ENCODE assay signal across 14 cellular contexts in the genomic region with DNA sequence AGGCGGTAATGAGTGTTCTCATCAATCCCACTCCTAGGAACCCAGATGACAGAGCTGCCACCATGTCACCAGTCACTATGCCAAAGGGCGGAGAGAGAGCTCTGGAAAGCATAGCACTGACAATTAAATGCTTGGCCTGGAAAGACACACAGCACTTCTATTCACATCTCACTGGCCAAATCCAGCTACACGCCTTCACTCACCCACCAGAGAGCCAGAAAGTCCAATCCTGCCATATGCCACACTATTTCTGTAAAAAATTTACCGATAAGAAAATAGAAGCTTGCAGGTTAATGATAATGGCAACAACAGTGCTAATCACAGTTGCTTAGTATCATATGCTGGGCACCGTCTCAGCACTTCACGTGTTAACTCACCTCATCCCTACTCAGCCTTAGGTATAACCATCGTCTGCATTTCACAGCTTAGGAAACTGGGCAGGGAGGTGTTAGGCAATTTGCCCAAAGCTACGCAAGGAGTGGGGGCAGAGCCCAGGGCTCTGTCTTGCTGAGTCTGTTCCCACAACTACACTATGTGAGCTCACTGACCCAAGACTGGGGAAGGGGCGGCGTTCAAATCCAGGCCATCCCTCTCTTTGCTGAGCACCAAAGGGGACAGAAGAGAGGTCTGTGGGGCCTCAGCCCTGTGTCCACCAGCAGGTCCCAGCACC. TPM values are rescaled to one million over a fixed set of nuclear protein-coding genes. Genes with fewer than 3 reads are reported as not detected.
DNase-seq lines count a peak whose midpoint lies in the region; FAIRE-seq lines count a peak whose summit lies in the region.
"Had no signal": no experiment of that assay in that cellular context is flagged by ENCODE, and none has a peak within 500 bp of the region (broad histone marks: within the 10 kb centered on the region; RNA-seq: fewer than 3 reads in every experiment).

No MANE protein-coding gene starts in this region.

- peak; percentile 27 for FAIRE-seq in islet of Langerhans (lab: Jason Lieb, UNC)
- FAIRE-seq: GM12892 had no signal

- peaks cover 0 to 4% of the 10 kb centered on the region in 2 donors for H3K36me3 Mint-ChIP-seq in CD4-positive, alpha-beta memory T cell

- no peak overlapping the region for H3K4me3 ChIP-seq in CD4-positive, alpha-beta memory T cell (ENCODE audit: low read length in 2 of 2)
- H3K4me3 ChIP-seq: MG63 had no signal

- peaks cover 20 to 44% (median 21%) of the 10 kb centered on the region in 4 donors for H3K4me1 Mint-ChIP-seq in CD4-positive, alpha-beta memory T cell

- CTCF ChIA-PET in CD4-positive, alpha-beta memory T cell (lab: Charles Lee; ENCODE audit: partially characterized antibody), result interaction anchor here (0.7 to 1.9 kb wide), 4 partner anchors 8 to 62 kb away, joined by 3 to 5 read pairs (median 3); no protein-coding TSS in a partner anchor

- peak; percentile 41 for DNase-seq in NCI-H1694 (lab: John Stamatoyannopoulos, UW)
- DNase-seq in caudate nucleus (lab: John Stamatoyannopoulos, UW), result peak in 20 of 61 donors; percentile 25 to 76 (median 40)
- peak; percentile 63 for DNase-seq in renal cortical epithelial cell (ENCODE audit: low read depth)
- DNase-seq in GDM1 (lab: John Stamatoyannopoulos, UW), result no peak
- no peak for DNase-seq in Kasumi-1 (lab: John Stamatoyannopoulos, UW)
- no peak for DNase-seq in CD4-positive, alpha-beta memory T cell
- DNase-seq: activated effector memory CD4-positive, alpha-beta T cell treated with anti-CD3 and anti-CD28 coated beads, Interleukin-2, amount 50 U/mL, for 16 hours; mesenchymal stem cell; MG63; NCI-H2029 treated with DMSO at 0.1 percent for 48 hours; PC-3; T1000 had no signal

- H3K9me3 ChIP-seq in CD4-positive, alpha-beta memory T cell (ENCODE audit: control insufficient read depth in 1 of 2, low read length in 2 of 2), result no peaks in the 10 kb centered on the region
- H3K9me3 ChIP-seq: MG63 had no signal

- intact Hi-C loops in CD4-positive, alpha-beta memory T cell (cut with micrococcal nuclease), result no loop called here

- POLR2A ChIA-PET in CD4-positive, alpha-beta memory T cell (lab: Charles Lee; ENCODE audit: partially characterized antibody), result interaction anchor here (0.6 to 0.7 kb wide), 2 partner anchors 15 to 48 kb away, joined by 3 to 4 read pairs; no protein-coding TSS in a partner anchor

- H3K4me3 Mint-ChIP-seq in CD4-positive, alpha-beta memory T cell, result no peak overlapping the region

- H3K27me3 Mint-ChIP-seq in CD4-positive, alpha-beta memory T cell, result no peaks in the 10 kb centered on the region

- no peaks in the 10 kb centered on the region for H3K4me1 ChIP-seq in CD4-positive, alpha-beta memory T cell (ENCODE audit: insufficient read depth, low read length)

- H3K27ac Mint-ChIP-seq in CD4-positive, alpha-beta memory T cell, result peak overlapping the region in 1 of 7 donors; percentile 4

- H3K9me3 Mint-ChIP-seq in CD4-positive, alpha-beta memory T cell, result no peaks in the 10 kb centered on the region

- no peaks in the 10 kb centered on the region for H3K27me3 ChIP-seq in CD4-positive, alpha-beta memory T cell (ENCODE audit: insufficient read depth, low read length)
- H3K27me3 ChIP-seq: MG63 had no signal

- peak overlapping the region; percentile 58 for H3K27ac ChIP-seq in caudate nucleus (ENCODE audit: low read depth, low read length)
- no peak overlapping the region for H3K27ac ChIP-seq in CD4-positive, alpha-beta memory T cell (ENCODE audit: low read depth, low read length)

- no peaks in the 10 kb centered on the region for H3K36me3 ChIP-seq in CD4-positive, alpha-beta memory T cell (ENCODE audit: insufficient read depth, low read length)
- H3K36me3 ChIP-seq: MG63 had no signal

RNA-seq across cellular contexts. Expression of a gene that starts 16.5 kb away (rescaled TPM):
- total RNA-seq in renal cortical epithelial cell, result 6.2 and 7.1 TPM in 2 replicates
- 10 to 100 TPM; 10.3 to 11.4 TPM for total RNA-seq in CD4-positive, alpha-beta memory T cell
- 1 to 10 TPM; 1.6 to 3.1 TPM for polyA plus RNA-seq in CD4-positive, alpha-beta memory T cell

Comparison
In these comparisons a context has a peak if more than half of its experiments do, and no peak if none do; other contexts are left out.
1. DNase-seq: peak in NCI-H1694 (single experiment) and renal cortical epithelial cell (single experiment); none in GDM1 (single experiment), Kasumi-1 (0 of 2) and CD4-positive, alpha-beta memory T cell (0 of 5).